1 cellular context compared by ENCODE assay signal in the genomic region with DNA sequence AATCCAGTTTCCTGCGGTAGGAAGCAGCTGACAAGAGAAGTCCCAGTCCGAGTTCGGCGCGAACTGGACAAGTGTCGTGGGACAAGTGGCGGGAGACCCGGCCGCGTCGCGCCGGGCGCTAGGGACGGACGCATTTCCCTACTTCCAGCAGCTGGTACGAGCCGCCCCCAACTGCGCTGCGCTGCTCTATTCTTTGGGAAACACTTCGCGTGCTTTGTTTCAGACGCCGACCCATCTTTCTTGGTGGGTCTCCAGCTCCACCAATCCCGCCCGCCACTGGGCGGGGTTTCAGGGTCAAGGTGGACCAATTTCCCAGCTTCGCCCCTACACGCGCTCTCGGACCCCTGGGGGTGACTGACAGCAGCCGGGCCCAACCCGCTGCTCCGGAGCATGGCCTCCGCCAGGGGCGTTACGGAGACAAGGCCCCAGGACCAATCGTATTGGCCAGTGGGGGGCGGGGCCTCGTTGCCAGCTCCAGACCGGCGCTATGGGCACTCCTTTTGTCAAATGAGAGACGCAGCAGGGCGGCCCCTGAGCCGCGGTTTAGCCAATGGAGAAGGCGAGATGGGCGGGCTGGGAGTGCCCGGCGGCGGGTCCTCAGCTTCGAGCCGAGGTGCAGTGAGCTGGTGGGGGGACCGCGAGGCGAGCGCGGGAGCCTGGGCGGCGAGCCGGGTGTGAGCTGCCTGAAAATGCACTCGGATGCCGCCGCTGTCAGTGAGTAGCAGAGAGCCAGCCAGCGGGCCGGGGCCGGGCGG.
TF ChIP-seq lines count a peak whose summit lies in the region.

A gene (plus strand): TSS at position 600 of the 755 bp plus-strand sequence. CDS start 90 bp downstream, at position 690.

TF ChIP-seq in HepG2, 621 proteins besides CTCF, POLR2A, EP300 and RAD21 (continued from another document and continues in another):
- TF ChIP-seq, protein P1, sequence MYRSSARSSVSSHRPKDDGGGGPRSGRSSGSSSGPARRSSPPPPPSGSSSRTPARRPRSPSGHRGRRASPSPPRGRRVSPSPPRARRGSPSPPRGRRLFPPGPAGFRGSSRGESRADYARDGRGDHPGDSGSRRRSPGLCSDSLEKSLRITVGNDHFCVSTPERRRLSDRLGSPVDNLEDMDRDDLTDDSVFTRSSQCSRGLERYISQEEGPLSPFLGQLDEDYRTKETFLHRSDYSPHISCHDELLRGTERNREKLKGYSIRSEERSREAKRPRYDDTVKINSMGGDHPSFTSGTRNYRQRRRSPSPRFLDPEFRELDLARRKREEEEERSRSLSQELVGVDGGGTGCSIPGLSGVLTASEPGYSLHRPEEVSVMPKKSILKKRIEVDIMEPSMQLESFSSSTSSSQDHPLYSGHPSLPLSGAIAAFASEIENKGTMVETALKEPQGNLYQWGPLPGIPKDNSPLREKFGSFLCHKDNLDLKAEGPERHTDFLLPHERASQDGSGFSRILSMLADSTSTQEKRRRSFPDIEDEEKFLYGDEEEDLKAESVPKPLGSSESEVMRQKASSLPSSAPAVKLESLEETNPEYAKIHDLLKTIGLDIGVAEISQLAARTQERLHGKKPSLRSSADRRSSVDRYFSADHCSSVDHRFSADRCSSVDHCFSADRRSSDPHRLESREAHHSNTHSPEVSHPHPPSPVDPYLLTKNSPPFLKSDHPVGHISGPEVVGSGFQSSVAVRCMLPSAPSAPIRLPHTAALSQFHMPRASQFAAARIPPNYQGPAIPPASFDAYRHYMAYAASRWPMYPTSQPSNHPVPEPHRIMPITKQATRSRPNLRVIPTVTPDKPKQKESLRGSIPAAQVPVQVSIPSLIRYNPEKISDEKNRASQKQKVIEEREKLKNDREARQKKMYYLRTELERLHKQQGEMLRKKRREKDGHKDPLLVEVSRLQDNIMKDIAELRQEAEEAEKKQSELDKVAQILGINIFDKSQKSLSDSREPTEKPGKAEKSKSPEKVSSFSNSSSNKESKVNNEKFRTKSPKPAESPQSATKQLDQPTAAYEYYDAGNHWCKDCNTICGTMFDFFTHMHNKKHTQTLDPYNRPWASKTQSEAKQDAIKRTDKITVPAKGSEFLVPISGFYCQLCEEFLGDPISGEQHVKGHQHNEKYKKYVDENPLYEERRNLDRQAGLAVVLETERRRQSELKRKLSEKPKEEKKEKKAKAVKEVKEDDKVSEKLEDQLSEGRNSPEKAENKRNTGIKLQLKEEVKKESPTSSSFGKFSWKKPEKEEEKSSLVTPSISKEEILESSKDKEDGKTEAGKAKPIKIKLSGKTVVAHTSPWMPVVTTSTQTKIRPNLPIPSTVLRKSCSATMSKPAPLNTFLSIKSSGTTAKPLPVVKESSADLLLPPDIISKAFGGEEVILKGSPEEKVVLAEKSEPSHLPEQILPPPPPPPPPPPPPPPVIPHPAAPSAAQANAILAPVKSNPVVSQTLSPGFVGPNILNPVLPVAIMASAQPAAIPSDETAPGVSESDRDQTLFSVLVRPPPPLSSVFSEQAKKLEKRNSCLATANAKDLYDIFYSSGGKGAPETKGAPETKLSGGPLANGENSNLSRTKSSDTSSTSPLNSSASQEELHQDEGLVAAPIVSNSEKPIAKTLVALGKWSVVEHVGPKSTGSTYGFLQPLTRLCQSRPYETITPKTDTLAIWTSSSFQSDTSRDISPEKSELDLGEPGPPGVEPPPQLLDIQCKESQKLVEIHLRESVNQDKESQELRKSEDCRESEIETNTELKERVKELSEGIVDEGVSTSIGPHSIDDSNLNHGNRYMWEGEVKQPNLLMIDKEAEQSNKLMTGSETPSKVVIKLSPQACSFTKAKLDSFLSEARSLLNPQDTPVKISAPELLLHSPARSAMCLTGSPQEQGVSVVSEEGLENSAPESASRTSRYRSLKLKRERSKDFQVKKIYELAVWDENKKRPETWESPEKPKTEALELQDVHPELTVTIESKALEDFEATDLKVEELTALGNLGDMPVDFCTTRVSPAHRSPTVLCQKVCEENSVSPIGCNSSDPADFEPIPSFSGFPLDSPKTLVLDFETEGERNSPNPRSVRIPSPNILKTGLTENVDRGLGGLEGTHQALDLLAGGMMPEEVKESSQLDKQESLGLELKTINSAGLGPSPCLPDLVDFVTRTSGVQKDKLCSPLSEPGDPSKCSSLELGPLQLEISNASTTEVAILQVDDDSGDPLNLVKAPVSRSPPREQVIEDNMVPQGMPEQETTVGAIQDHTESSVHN (CRISPR knock-in tag; IDR thresholded peaks at IDR 0.05), result no peak
- TF ChIP-seq ZNF7 (CRISPR knock-in tag; IDR thresholded peaks at IDR 0.05) (no peak), ZNF841 (CRISPR knock-in tag; IDR thresholded peaks at IDR 0.05; ENCODE audit: borderline replicate concordance) (no peak), PITX1 (CRISPR knock-in tag; IDR thresholded peaks at IDR 0.05) (no peak), CBX5 (CRISPR knock-in tag; IDR thresholded peaks at IDR 0.05; ENCODE audit: borderline replicate concordance) (no peak), PCBP2 (optimal IDR thresholded peaks at IDR 0.05; ENCODE audit: low read depth, low read length, poor library complexity, severe bottlenecking) (no peak), IRF2 (CRISPR knock-in tag; IDR thresholded peaks at IDR 0.05) (no peak), SMYD3 (CRISPR knock-in tag; IDR thresholded peaks at IDR 0.05) (no peak), ZNF441 (CRISPR knock-in tag; IDR thresholded peaks at IDR 0.05; ENCODE audit: borderline replicate concordance) (no peak), POGZ (CRISPR knock-in tag; IDR thresholded peaks at IDR 0.05) (peak; percentile 55; the same call in 1 of the 2 replicates), HDAC2 (CRISPR knock-in tag; IDR thresholded peaks at IDR 0.05) (no peak), ZNF619 (CRISPR knock-in tag; IDR thresholded peaks at IDR 0.05) (no peak), ZNF251 (CRISPR knock-in tag; IDR thresholded peaks at IDR 0.05) (no peak), KAT8 (CRISPR knock-in tag; IDR thresholded peaks at IDR 0.05) (peak; percentile 57; the same call in 1 of the 2 replicates), ZNF333 (CRISPR knock-in tag; IDR thresholded peaks at IDR 0.05; ENCODE audit: borderline replicate concordance) (no peak)
- TF ChIP-seq, protein P2, sequence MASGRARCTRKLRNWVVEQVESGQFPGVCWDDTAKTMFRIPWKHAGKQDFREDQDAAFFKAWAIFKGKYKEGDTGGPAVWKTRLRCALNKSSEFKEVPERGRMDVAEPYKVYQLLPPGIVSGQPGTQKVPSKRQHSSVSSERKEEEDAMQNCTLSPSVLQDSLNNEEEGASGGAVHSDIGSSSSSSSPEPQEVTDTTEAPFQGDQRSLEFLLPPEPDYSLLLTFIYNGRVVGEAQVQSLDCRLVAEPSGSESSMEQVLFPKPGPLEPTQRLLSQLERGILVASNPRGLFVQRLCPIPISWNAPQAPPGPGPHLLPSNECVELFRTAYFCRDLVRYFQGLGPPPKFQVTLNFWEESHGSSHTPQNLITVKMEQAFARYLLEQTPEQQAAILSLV (CRISPR knock-in tag; IDR thresholded peaks at IDR 0.05; ENCODE audit: borderline replicate concordance), result no peak
- TF ChIP-seq, protein P3, sequence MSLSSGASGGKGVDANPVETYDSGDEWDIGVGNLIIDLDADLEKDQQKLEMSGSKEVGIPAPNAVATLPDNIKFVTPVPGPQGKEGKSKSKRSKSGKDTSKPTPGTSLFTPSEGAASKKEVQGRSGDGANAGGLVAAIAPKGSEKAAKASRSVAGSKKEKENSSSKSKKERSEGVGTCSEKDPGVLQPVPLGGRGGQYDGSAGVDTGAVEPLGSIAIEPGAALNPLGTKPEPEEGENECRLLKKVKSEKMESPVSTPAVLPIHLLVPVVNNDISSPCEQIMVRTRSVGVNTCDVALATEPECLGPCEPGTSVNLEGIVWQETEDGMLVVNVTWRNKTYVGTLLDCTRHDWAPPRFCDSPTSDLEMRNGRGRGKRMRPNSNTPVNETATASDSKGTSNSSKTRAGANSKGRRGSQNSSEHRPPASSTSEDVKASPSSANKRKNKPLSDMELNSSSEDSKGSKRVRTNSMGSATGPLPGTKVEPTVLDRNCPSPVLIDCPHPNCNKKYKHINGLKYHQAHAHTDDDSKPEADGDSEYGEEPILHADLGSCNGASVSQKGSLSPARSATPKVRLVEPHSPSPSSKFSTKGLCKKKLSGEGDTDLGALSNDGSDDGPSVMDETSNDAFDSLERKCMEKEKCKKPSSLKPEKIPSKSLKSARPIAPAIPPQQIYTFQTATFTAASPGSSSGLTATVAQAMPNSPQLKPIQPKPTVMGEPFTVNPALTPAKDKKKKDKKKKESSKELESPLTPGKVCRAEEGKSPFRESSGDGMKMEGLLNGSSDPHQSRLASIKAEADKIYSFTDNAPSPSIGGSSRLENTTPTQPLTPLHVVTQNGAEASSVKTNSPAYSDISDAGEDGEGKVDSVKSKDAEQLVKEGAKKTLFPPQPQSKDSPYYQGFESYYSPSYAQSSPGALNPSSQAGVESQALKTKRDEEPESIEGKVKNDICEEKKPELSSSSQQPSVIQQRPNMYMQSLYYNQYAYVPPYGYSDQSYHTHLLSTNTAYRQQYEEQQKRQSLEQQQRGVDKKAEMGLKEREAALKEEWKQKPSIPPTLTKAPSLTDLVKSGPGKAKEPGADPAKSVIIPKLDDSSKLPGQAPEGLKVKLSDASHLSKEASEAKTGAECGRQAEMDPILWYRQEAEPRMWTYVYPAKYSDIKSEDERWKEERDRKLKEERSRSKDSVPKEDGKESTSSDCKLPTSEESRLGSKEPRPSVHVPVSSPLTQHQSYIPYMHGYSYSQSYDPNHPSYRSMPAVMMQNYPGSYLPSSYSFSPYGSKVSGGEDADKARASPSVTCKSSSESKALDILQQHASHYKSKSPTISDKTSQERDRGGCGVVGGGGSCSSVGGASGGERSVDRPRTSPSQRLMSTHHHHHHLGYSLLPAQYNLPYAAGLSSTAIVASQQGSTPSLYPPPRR (CRISPR knock-in tag; IDR thresholded peaks at IDR 0.05; ENCODE audit: borderline replicate concordance), result no peak
- TF ChIP-seq, protein P4, sequence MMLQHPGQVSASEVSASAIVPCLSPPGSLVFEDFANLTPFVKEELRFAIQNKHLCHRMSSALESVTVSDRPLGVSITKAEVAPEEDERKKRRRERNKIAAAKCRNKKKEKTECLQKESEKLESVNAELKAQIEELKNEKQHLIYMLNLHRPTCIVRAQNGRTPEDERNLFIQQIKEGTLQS (CRISPR knock-in tag; IDR thresholded peaks at IDR 0.05), result no peak
- TF ChIP-seq, protein P5, sequence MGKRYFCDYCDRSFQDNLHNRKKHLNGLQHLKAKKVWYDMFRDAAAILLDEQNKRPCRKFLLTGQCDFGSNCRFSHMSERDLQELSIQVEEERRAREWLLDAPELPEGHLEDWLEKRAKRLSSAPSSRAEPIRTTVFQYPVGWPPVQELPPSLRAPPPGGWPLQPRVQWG (CRISPR knock-in tag; IDR thresholded peaks at IDR 0.05; ENCODE audit: borderline replicate concordance, low read depth), result no peak
- TF ChIP-seq, protein P6, sequence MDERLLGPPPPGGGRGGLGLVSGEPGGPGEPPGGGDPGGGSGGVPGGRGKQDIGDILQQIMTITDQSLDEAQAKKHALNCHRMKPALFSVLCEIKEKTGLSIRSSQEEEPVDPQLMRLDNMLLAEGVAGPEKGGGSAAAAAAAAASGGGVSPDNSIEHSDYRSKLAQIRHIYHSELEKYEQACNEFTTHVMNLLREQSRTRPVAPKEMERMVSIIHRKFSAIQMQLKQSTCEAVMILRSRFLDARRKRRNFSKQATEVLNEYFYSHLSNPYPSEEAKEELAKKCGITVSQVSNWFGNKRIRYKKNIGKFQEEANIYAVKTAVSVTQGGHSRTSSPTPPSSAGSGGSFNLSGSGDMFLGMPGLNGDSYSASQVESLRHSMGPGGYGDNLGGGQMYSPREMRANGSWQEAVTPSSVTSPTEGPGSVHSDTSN (CRISPR knock-in tag; IDR thresholded peaks at IDR 0.05), result peak; percentile 97
- TF ChIP-seq, protein P7, sequence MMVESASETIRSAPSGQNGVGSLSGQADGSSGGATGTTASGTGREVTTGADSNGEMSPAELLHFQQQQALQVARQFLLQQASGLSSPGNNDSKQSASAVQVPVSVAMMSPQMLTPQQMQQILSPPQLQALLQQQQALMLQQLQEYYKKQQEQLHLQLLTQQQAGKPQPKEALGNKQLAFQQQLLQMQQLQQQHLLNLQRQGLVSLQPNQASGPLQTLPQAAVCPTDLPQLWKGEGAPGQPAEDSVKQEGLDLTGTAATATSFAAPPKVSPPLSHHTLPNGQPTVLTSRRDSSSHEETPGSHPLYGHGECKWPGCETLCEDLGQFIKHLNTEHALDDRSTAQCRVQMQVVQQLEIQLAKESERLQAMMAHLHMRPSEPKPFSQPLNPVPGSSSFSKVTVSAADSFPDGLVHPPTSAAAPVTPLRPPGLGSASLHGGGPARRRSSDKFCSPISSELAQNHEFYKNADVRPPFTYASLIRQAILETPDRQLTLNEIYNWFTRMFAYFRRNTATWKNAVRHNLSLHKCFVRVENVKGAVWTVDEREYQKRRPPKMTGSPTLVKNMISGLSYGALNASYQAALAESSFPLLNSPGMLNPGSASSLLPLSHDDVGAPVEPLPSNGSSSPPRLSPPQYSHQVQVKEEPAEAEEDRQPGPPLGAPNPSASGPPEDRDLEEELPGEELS (CRISPR knock-in tag; IDR thresholded peaks at IDR 0.05), result no peak
- TF ChIP-seq, protein P8, sequence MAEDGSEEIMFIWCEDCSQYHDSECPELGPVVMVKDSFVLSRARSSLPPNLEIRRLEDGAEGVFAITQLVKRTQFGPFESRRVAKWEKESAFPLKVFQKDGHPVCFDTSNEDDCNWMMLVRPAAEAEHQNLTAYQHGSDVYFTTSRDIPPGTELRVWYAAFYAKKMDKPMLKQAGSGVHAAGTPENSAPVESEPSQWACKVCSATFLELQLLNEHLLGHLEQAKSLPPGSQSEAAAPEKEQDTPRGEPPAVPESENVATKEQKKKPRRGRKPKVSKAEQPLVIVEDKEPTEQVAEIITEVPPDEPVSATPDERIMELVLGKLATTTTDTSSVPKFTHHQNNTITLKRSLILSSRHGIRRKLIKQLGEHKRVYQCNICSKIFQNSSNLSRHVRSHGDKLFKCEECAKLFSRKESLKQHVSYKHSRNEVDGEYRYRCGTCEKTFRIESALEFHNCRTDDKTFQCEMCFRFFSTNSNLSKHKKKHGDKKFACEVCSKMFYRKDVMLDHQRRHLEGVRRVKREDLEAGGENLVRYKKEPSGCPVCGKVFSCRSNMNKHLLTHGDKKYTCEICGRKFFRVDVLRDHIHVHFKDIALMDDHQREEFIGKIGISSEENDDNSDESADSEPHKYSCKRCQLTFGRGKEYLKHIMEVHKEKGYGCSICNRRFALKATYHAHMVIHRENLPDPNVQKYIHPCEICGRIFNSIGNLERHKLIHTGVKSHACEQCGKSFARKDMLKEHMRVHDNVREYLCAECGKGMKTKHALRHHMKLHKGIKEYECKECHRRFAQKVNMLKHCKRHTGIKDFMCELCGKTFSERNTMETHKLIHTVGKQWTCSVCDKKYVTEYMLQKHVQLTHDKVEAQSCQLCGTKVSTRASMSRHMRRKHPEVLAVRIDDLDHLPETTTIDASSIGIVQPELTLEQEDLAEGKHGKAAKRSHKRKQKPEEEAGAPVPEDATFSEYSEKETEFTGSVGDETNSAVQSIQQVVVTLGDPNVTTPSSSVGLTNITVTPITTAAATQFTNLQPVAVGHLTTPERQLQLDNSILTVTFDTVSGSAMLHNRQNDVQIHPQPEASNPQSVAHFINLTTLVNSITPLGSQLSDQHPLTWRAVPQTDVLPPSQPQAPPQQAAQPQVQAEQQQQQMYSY (CRISPR knock-in tag; IDR thresholded peaks at IDR 0.05), result no peak
